Comparison of ENCODE assay signal across 12 cellular contexts in the genomic region with DNA sequence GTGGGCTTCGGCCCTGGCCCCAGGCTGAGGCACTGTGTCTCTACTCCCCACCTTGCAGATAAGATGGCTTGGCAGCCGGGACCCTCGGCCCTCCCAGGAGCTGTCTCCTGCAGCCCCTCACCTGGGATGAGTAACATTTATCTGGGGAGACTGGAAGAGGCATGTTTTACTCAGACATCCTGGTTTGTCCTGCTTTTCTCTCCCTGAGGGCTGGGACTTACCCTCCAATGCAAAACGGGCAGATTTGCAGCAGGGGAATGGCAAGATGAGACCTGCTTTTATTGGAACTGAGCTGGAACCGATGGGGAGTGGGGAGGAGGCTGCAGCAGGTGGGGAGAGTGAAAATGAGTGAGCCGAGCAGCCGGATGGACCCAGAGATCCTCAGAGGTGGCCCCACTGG. TPM values are rescaled to one million over a fixed set of nuclear protein-coding genes. Genes with fewer than 3 reads are reported as not detected.
DNase-seq lines count a peak whose midpoint lies in the region; ATAC-seq, FAIRE-seq and TF ChIP-seq lines count a peak whose summit lies in the region.
"Had no signal": no experiment of that assay in that cellular context is flagged by ENCODE, and none has a peak within 500 bp of the region (broad histone marks: within the 10 kb centered on the region; RNA-seq: fewer than 3 reads in every experiment).

No MANE protein-coding gene starts in this region.

- H3K4me1 ChIP-seq in keratinocyte (ENCODE audit: control insufficient read depth, extremely low read depth, insufficient read depth, low read length): peaks cover 51% of the 10 kb centered on the region
- H3K4me1 ChIP-seq: SJCRH30 had no signal

- peak overlapping the region; percentile 97 for H3K4me2 ChIP-seq in keratinocyte (ENCODE audit: control insufficient read depth, extremely low read depth, insufficient read depth, low read depth, low read length)

- TF ChIP-seq CTCF in GM06990 (IDR thresholded peaks at IDR 0.05; ENCODE audit: insufficient read depth, low read length, poor library complexity, severe bottlenecking): no peak
- TF ChIP-seq CTCF in keratinocyte (optimal IDR thresholded peaks at IDR 0.05 in 1 of 3, IDR thresholded peaks at IDR 0.05 in 1 of 3, conservative IDR thresholded peaks at IDR 0.05 in 1 of 3; ENCODE audit: extremely low read depth in 1 of 3, insufficient read depth in 2 of 3, low read length in 3 of 3): no peak
- TF ChIP-seq CTCF in CD4-positive, alpha-beta T cell (IDR thresholded peaks at IDR 0.05): no peak

- FAIRE-seq in keratinocyte (lab: Jason Lieb, UNC): peak; percentile 98

- H3K4me3 Mint-ChIP-seq in IgD-negative memory B cell: peak overlapping the region; percentile 34 to 92 (median 64)
- H3K4me3 Mint-ChIP-seq in T-helper 17 cell: no peak overlapping the region
- H3K4me3 Mint-ChIP-seq in CD4-positive, alpha-beta T cell: no peak overlapping the region
- H3K4me3 Mint-ChIP-seq: activated CD4-positive, alpha-beta T cell treated with anti-CD3 and anti-CD28 coated beads, Interleukin-2, amount 10 ng/mL, durations not matched to agents 24 days and 14 days had no signal

- intact Hi-C loops in left cardiac atrium (cut with DNase I): no loop called here
- intact Hi-C loops in CD4-positive, alpha-beta T cell (cut with DNase I, micrococcal nuclease): no loop called here
- intact Hi-C loops in Right ventricle myocardium superior (cut with DNase I): no loop called here

- H3K4me1 Mint-ChIP-seq in IgD-negative memory B cell: peaks cover 28 to 48% (median 32%) of the 10 kb centered on the region in 3 donors
- peaks cover 17% of the 10 kb centered on the region for H3K4me1 Mint-ChIP-seq in T-helper 17 cell
- peaks cover 8% of the 10 kb centered on the region for H3K4me1 Mint-ChIP-seq in CD4-positive, alpha-beta T cell (ENCODE audit: low read depth)

- H2AFZ ChIP-seq in keratinocyte (ENCODE audit: control insufficient read depth, low read length): peak overlapping the region; percentile 72

- dilution Hi-C loops in keratinocyte (cut with MboI; ENCODE audit: extremely low pct_ligation_motif_present, low sequenced_read_pairs): no loop called here

- no peaks in the 10 kb centered on the region for H3K27me3 ChIP-seq in GM06990 (replicated peaks; ENCODE audit: control insufficient read depth, insufficient read depth, low read length)
- H3K27me3 ChIP-seq in keratinocyte (ENCODE audit: control insufficient read depth, extremely low read depth, insufficient read depth, low read length): no peaks in the 10 kb centered on the region
- H3K27me3 ChIP-seq in CD4-positive, alpha-beta T cell (ENCODE audit: control insufficient read depth, insufficient read depth, low read length): no peaks in the 10 kb centered on the region
- H3K27me3 ChIP-seq: SJCRH30 had no signal

- H3K79me2 ChIP-seq in keratinocyte (ENCODE audit: control insufficient read depth, insufficient read depth, low read length): no peaks in the 10 kb centered on the region

- H3K36me3 ChIP-seq in GM06990 (ENCODE audit: control insufficient read depth, insufficient read depth, low read length) (no peaks in the 10 kb centered on the region), keratinocyte (ENCODE audit: control insufficient read depth in 2 of 2, extremely low read depth in 1 of 2, insufficient read depth in 2 of 2, low read length in 2 of 2) (no peaks in the 10 kb centered on the region)
- H3K36me3 ChIP-seq: SJCRH30 had no signal

- H3K9me3 ChIP-seq in T-helper 17 cell (ENCODE audit: control insufficient read depth, low read length, poor library complexity, severe bottlenecking) (no peaks in the 10 kb centered on the region), keratinocyte (ENCODE audit: control insufficient read depth, low read depth, low read length) (no peaks in the 10 kb centered on the region)
- H3K9me3 ChIP-seq in CD4-positive, alpha-beta T cell (ENCODE audit: control insufficient read depth, low read length): no peaks in the 10 kb centered on the region
- H3K9me3 ChIP-seq: SJCRH30 had no signal

- POLR2A ChIA-PET in CD4-positive, alpha-beta T cell (lab: Charles Lee): no interaction called here

- H3K27ac Mint-ChIP-seq in IgD-negative memory B cell (peak overlapping the region in 2 of 3 donors; percentile 61 to 97), T-helper 17 cell (peak overlapping the region; percentile 39)
- no peak overlapping the region for H3K27ac Mint-ChIP-seq in CD4-positive, alpha-beta T cell

- no peaks in the 10 kb centered on the region for H3K36me3 Mint-ChIP-seq in IgD-negative memory B cell
- H3K36me3 Mint-ChIP-seq in T-helper 17 cell (ENCODE audit: low read depth): no peaks in the 10 kb centered on the region
- no peaks in the 10 kb centered on the region for H3K36me3 Mint-ChIP-seq in CD4-positive, alpha-beta T cell (ENCODE audit: low read depth)

- CTCF ChIA-PET in CD4-positive, alpha-beta T cell (lab: Charles Lee): no interaction called here

- H3K27me3 Mint-ChIP-seq in IgD-negative memory B cell (peaks cover 3% of the 10 kb centered on the region), T-helper 17 cell (no peaks in the 10 kb centered on the region)
- no peaks in the 10 kb centered on the region for H3K27me3 Mint-ChIP-seq in CD4-positive, alpha-beta T cell
- H3K27me3 Mint-ChIP-seq: activated CD4-positive, alpha-beta T cell treated with anti-CD3 and anti-CD28 coated beads, Interleukin-2, amount 10 ng/mL, durations not matched to agents 24 days and 14 days had no signal

- H3K9ac ChIP-seq in keratinocyte (ENCODE audit: control insufficient read depth, extremely low read depth, insufficient read depth, low read length): peak overlapping the region; percentile 63

- no peak for ATAC-seq in T-helper 17 cell
- ATAC-seq in left cardiac atrium: no peak
- ATAC-seq in CD4-positive, alpha-beta T cell (ENCODE audit: poor library complexity): no peak
- no peak for ATAC-seq in Right ventricle myocardium superior (ENCODE audit: poor library complexity)

- no peaks in the 10 kb centered on the region for H3K9me1 ChIP-seq in keratinocyte (ENCODE audit: control insufficient read depth, extremely low read depth, insufficient read depth, low read length)

- H3K4me3 ChIP-seq in GM06990 (replicated peaks; ENCODE audit: low read depth, low read length) (peak overlapping the region; percentile 21), keratinocyte (ENCODE audit: control insufficient read depth in 2 of 3, extremely low read depth in 1 of 3, insufficient read depth in 2 of 3, low read depth in 1 of 3, low read length in 3 of 3) (peak overlapping the region in 2 of 3 experiments; percentile 58 to 62)
- H3K4me3 ChIP-seq: SJCRH30 had no signal

- H3K27ac ChIP-seq in keratinocyte (ENCODE audit: control insufficient read depth, insufficient read depth, low read length): peak overlapping the region; percentile 85
- H3K27ac ChIP-seq in CD4-positive, alpha-beta T cell (ENCODE audit: low read depth, low read length): no peak overlapping the region
- H3K27ac ChIP-seq: SJCRH30 had no signal

- no peaks in the 10 kb centered on the region for H3K9me3 Mint-ChIP-seq in IgD-negative memory B cell
- H3K9me3 Mint-ChIP-seq in CD4-positive, alpha-beta T cell: no peaks in the 10 kb centered on the region
- H3K9me3 Mint-ChIP-seq: activated CD4-positive, alpha-beta T cell treated with anti-CD3 and anti-CD28 coated beads, Interleukin-2, amount 10 ng/mL, durations not matched to agents 24 days and 14 days had no signal

- DNase-seq in GM06990 (ENCODE audit: extremely low read depth, insufficient read length) (no peak), T-helper 17 cell (no peak), keratinocyte (ENCODE audit: low read depth, low spot score) (peak; percentile 82), left cardiac atrium (no peak), Right ventricle myocardium superior (no peak), T-helper 9 cell (no peak)
- no peak for DNase-seq in CD4-positive, alpha-beta T cell
- DNase-seq: activated CD4-positive, alpha-beta T cell treated with anti-CD3 and anti-CD28 coated beads, Interleukin-2, amount 10 ng/mL, durations not matched to agents 24 days and 14 days; activated naive CD4-positive, alpha-beta T cell treated with Interleukin-2 at 50 U/mL for 16 hours; erythroblast; SJCRH30 had no signal

- H4K20me1 ChIP-seq in keratinocyte (ENCODE audit: control insufficient read depth, extremely low read depth, insufficient read depth, low read length): no peaks in the 10 kb centered on the region

RNA-seq across cellular contexts. Expression of gene UBE2G1, which starts 27.3 kb away (rescaled TPM):
- polyA plus RNA-seq in IgD-negative memory B cell (97.5 TPM), keratinocyte (52.1 to 86.2 TPM (median 60.1 TPM) in 3 replicates)
- total RNA-seq in T-helper 17 cell (10 to 100 TPM; 64.6 to 72.7 TPM), left cardiac atrium (10 to 100 TPM; 52.7 to 53.4 TPM), Right ventricle myocardium superior (107 TPM)
- 36.2 TPM for polyA plus RNA-seq in keratinocyte (2011; ENCODE audit: low read depth)
- polyA plus RNA-seq in keratinocyte (2011; cell fraction: cytosol; rRNA removed): 53.0 and 109 TPM in 2 replicates
- 56.5 and 67.3 TPM in 2 replicates for polyA plus RNA-seq in keratinocyte (2011; cell fraction: nucleus; rRNA removed)
- 63.6 and 74.0 TPM in 2 replicates for polyA plus RNA-seq in keratinocyte (2012; ENCODE audit: low replicate concordance)
- polyA minus RNA-seq in keratinocyte: 19.1 to 49.6 TPM (median 30.4 TPM) in 3 replicates
- polyA minus RNA-seq in keratinocyte (2011; cell fraction: cytosol; rRNA and poly(A)+ RNA removed): 77.9 TPM
- polyA minus RNA-seq in keratinocyte (2011; cell fraction: nucleus; rRNA and poly(A)+ RNA removed): 51.2 and 60.7 TPM in 2 replicates
- 10 to 100 TPM; 58.5 to 58.8 TPM for total RNA-seq in CD4-positive, alpha-beta T cell

RNA-seq across cellular contexts. Expression of gene SPNS3, which starts 39.9 kb away (rescaled TPM):
- 0.94 TPM for polyA plus RNA-seq in IgD-negative memory B cell
- 1 to 10 TPM; 1.8 to 1.9 TPM for total RNA-seq in T-helper 17 cell
- polyA plus RNA-seq in keratinocyte: not detected in 3 replicates
- not detected for polyA plus RNA-seq in keratinocyte (2011; ENCODE audit: low read depth)
- not detected in 2 replicates for polyA plus RNA-seq in keratinocyte (2011; cell fraction: cytosol; rRNA removed)
- polyA plus RNA-seq in keratinocyte (2011; cell fraction: nucleus; rRNA removed): not detected in 2 replicates
- polyA plus RNA-seq in keratinocyte (2012; ENCODE audit: low replicate concordance): not detected in 2 replicates
- polyA minus RNA-seq in keratinocyte: not detected in 3 replicates
- not detected for polyA minus RNA-seq in keratinocyte (2011; cell fraction: cytosol; rRNA and poly(A)+ RNA removed)
- polyA minus RNA-seq in keratinocyte (2011; cell fraction: nucleus; rRNA and poly(A)+ RNA removed): not detected in 2 replicates
- under 1 TPM; 0.42 to 0.59 TPM for total RNA-seq in left cardiac atrium
- 1 to 10 TPM; 2.3 to 2.5 TPM for total RNA-seq in CD4-positive, alpha-beta T cell
- total RNA-seq in Right ventricle myocardium superior: 0.24 TPM
- total RNA-seq: SJCRH30 had no signal

Comparison
In these comparisons a context has a peak if more than half of its experiments do, and no peak if none do; other contexts are left out.
1. H3K4me3 Mint-ChIP-seq: peak in IgD-negative memory B cell (4 of 4); none in T-helper 17 cell (single experiment) and CD4-positive, alpha-beta T cell (single experiment).